ENCODE assay signal across 18 cellular contexts in the genomic region with DNA sequence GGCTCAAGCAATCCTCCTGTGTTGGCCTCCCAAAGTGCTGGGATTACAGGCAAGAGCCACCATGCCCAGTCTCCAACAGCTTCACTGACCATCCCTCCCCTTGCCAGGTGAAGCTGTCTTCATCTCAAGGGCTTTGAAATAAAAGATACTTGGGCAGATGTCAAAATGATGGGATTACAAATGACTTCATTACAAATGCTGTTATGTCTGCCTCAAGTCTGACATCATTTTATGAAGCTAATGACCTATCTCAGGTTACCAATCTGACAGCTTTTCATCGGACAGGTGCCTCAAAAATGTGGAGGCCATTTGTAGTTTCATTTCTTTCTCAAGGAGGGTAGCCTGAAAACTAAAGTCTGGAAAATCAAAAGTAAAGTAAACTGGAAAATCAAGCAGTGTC.
"Had no signal": no experiment of that assay in that cellular context is flagged by ENCODE, and none has a peak within 500 bp of the region (broad histone marks: within the 10 kb centered on the region; RNA-seq: fewer than 3 reads in every experiment).

No MANE protein-coding gene starts in this region.

- H3K4me3 ChIP-seq: cardiac muscle cell, dorsolateral prefrontal cortex, smooth muscle cell, testis had no signal

- H3K27ac ChIP-seq: cardiac muscle cell, dorsolateral prefrontal cortex, epithelial cell of prostate, neutrophil, parathyroid adenoma had no signal

- H3K27me3 ChIP-seq: cardiac muscle cell, dorsolateral prefrontal cortex, neutrophil, testis had no signal

- H3K4me1 ChIP-seq: parathyroid adenoma, testis had no signal

- H3K36me3 ChIP-seq: cardiac muscle cell, neutrophil had no signal

- H3K27ac Mint-ChIP-seq: activated CD4-positive, alpha-beta memory T cell treated with anti-CD3 and anti-CD28 coated beads for 36 hours; activated CD4-positive, alpha-beta T cell treated with anti-CD3 and anti-CD28 coated beads for 36 hours; activated naive CD8-positive, alpha-beta T cell; activated T-helper 1 cell treated with anti-CD3 and anti-CD28 coated beads, Interleukin-12 subunit alpha, Interleukin-12 subunit beta, Interleukin-2, Interleukin-4 antibody, amounts not matched to agents 30 ng/mL and 10 ng/mL and 1 ng/mL, durations not matched to agents 14 hours and 24 hours and 36 hours; natural killer cell; stimulated activated naive CD8-positive, alpha-beta T cell treated with anti-CD3 and anti-CD28 coated beads, Interleukin-15, amount 100 ng/mL, for 72 hours; type B pancreatic cell; WTC11 had no signal

- H3K27me3 Mint-ChIP-seq: activated CD4-positive, alpha-beta memory T cell treated with anti-CD3 and anti-CD28 coated beads for 36 hours; activated CD4-positive, alpha-beta T cell treated with anti-CD3 and anti-CD28 coated beads for 36 hours; activated naive CD8-positive, alpha-beta T cell; stimulated activated naive CD8-positive, alpha-beta T cell treated with anti-CD3 and anti-CD28 coated beads, Interleukin-15, amount 100 ng/mL, for 72 hours; type B pancreatic cell had no signal

- H3K4me3 Mint-ChIP-seq: activated CD4-positive, alpha-beta memory T cell treated with anti-CD3 and anti-CD28 coated beads for 36 hours; activated CD4-positive, alpha-beta T cell treated with anti-CD3 and anti-CD28 coated beads for 36 hours; activated naive CD8-positive, alpha-beta T cell; activated T-helper 1 cell treated with anti-CD3 and anti-CD28 coated beads, Interleukin-12 subunit alpha, Interleukin-12 subunit beta, Interleukin-2, Interleukin-4 antibody, amounts not matched to agents 30 ng/mL and 10 ng/mL and 1 ng/mL, durations not matched to agents 14 hours and 24 hours and 36 hours; natural killer cell; stimulated activated naive CD8-positive, alpha-beta T cell treated with anti-CD3 and anti-CD28 coated beads, Interleukin-15, amount 100 ng/mL, for 72 hours; type B pancreatic cell; WTC11 had no signal

- H3K36me3 Mint-ChIP-seq: natural killer cell, WTC11 had no signal

- DNase-seq: activated CD4-positive, alpha-beta memory T cell treated with anti-CD3 and anti-CD28 coated beads for 36 hours; activated CD4-positive, alpha-beta T cell treated with anti-CD3 and anti-CD28 coated beads for 36 hours; activated gamma-delta T cell treated with Interleukin-2 at 50 U/mL for 16 hours; activated T-cell treated with anti-CD3 and anti-CD28 coated beads for 4 hours; dorsolateral prefrontal cortex; natural killer cell; stimulated activated CD4-positive, alpha-beta T cell treated with anti-CD3 and anti-CD28 coated beads, Interleukin-4, amount 100 ng/mL, for 1 hour; stimulated activated naive CD8-positive, alpha-beta T cell treated with anti-CD3 and anti-CD28 coated beads, Interleukin-15, amount 100 ng/mL, for 72 hours; testis had no signal

- H3K4me1 Mint-ChIP-seq: natural killer cell; stimulated activated naive CD8-positive, alpha-beta T cell treated with anti-CD3 and anti-CD28 coated beads, Interleukin-15, amount 100 ng/mL, for 72 hours had no signal

- H3K9me3 ChIP-seq: neutrophil, testis had no signal

- H3K9me3 Mint-ChIP-seq: activated CD4-positive, alpha-beta memory T cell treated with anti-CD3 and anti-CD28 coated beads for 36 hours; activated T-helper 1 cell treated with anti-CD3 and anti-CD28 coated beads, Interleukin-12 subunit alpha, Interleukin-12 subunit beta, Interleukin-2, Interleukin-4 antibody, amounts not matched to agents 30 ng/mL and 10 ng/mL and 1 ng/mL, durations not matched to agents 14 hours and 24 hours and 36 hours; natural killer cell; stimulated activated naive CD8-positive, alpha-beta T cell treated with anti-CD3 and anti-CD28 coated beads, Interleukin-15, amount 100 ng/mL, for 72 hours; type B pancreatic cell; WTC11 had no signal
